ENCODE assay signal across 1 cellular context in the genomic region with DNA sequence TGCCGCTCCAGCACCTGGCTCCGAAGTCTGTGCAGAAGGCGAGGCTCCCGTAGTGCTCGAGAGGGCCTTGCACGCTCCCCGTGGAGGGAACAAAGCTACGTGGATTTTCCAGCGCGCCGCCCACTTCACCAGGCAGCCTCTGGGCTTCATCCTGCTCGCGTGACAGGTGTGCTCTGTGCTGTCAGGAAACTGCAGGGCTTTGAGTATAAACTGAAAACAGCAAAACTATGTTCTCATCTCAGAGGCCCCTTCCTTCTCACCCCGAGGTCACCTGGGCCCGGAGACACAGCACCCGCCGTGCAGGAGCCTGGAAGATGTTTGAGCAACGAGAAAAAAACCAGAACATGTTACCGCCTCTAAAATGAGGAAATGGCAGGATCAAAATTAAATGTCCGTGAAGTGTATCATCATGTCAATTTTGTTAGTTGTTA.
TF ChIP-seq lines count a peak whose summit lies in the region.

No MANE protein-coding gene starts in this region.

TF ChIP-seq in K562, 482 proteins besides CTCF, POLR2A, EP300 and RAD21:
- TF ChIP-seq SPI1 (IDR thresholded peaks at IDR 0.05; ENCODE audit: borderline replicate concordance, low read depth, low read length) (0 out of 2 replicates have a peak, but pooled peaks have one; percentile 12), RCOR1 (IDR thresholded peaks at IDR 0.05; ENCODE audit: borderline replicate concordance in 1 of 2, low read depth in 2 of 2, low read length in 2 of 2) (no peak)
